16 cellular contexts compared by ENCODE assay signal in genomic region chr2:1976725-1977416, GRCh38.
DNase-seq lines count a peak whose midpoint lies in the region; ATAC-seq and TF ChIP-seq lines count a peak whose summit lies in the region.
"Had no signal": no experiment of that assay in that cellular context is flagged by ENCODE, and none has a peak within 500 bp of the region (broad histone marks: within the 10 kb centered on the region; RNA-seq: fewer than 3 reads in every experiment).

No MANE protein-coding gene starts in this region.

- H3K4me1 Mint-ChIP-seq in effector memory CD8-positive, alpha-beta T cell (ENCODE audit: low read depth in 2 of 2), result no peaks in the 10 kb centered on the region

- TF ChIP-seq CTCF in body of pancreas (IDR thresholded peaks at IDR 0.05) (no peak), fibroblast of the aortic adventitia (IDR thresholded peaks at IDR 0.05; ENCODE audit: insufficient read depth, low read length) (no peak)

- ATAC-seq in body of pancreas (peak; percentile 56), right cardiac atrium (peak; percentile 79 to 81), aorta (ENCODE audit: low FRiP score) (peak; percentile 49)
- ATAC-seq in effector memory CD8-positive, alpha-beta T cell (replicated peaks), result no peak
- ATAC-seq: CD8-positive, alpha-beta T cell had no signal

- H3K4me1 ChIP-seq in body of pancreas (no peaks in the 10 kb centered on the region), right cardiac atrium (ENCODE audit: control insufficient read depth, insufficient read depth, low read length) (peaks cover 7% of the 10 kb centered on the region), aorta (ENCODE audit: control insufficient read depth in 1 of 2, insufficient read depth in 2 of 2, low read length in 2 of 2) (no peaks in the 10 kb centered on the region)

- no peak overlapping the region for H3K27ac Mint-ChIP-seq in effector memory CD8-positive, alpha-beta T cell
- H3K27ac Mint-ChIP-seq: CD8-positive, alpha-beta T cell had no signal

- H3K36me3 ChIP-seq in body of pancreas (replicated peaks in 1 of 2; ENCODE audit: insufficient read depth in 1 of 2, low read depth in 2 of 2) (no peaks in the 10 kb centered on the region), aorta (ENCODE audit: control insufficient read depth in 1 of 2, insufficient read depth in 2 of 2, low read length in 1 of 2) (no peaks in the 10 kb centered on the region)
- H3K36me3 ChIP-seq: BLaER1 treated with 17β-estradiol and CSF1 and Interleukin-3, amounts not matched to agents 10 nM and 100 nM; SJCRH30 had no signal

- no peak overlapping the region for H3K27ac ChIP-seq in body of pancreas
- no peak overlapping the region for H3K27ac ChIP-seq in right cardiac atrium (ENCODE audit: low read length)
- H3K27ac ChIP-seq in aorta (ENCODE audit: low read depth in 1 of 2, low read length in 2 of 2), result no peak overlapping the region
- H3K27ac ChIP-seq: BLaER1 treated with 17β-estradiol and CSF1 and Interleukin-3, amounts not matched to agents 10 nM and 100 nM; SJCRH30 had no signal

- 71 to 84% methylated on average over 8 of the region's 8 CpGs for WGBS in body of pancreas, 2 donors
- WGBS in right cardiac atrium, result 56% methylated on average over 8 of the region's 8 CpGs
- WGBS in aorta, 2 donors, result 39 to 47% methylated on average over 8 of the region's 8 CpGs

- peaks cover 7 to 8% of the 10 kb centered on the region in 2 donors for H3K9me3 Mint-ChIP-seq in effector memory CD8-positive, alpha-beta T cell
- H3K9me3 Mint-ChIP-seq: CD8-positive, alpha-beta T cell had no signal

- no peaks in the 10 kb centered on the region for H3K27me3 ChIP-seq in body of pancreas
- no peaks in the 10 kb centered on the region for H3K27me3 ChIP-seq in right cardiac atrium (ENCODE audit: control insufficient read depth, insufficient read depth)
- H3K27me3 ChIP-seq in aorta (ENCODE audit: control insufficient read depth in 1 of 2, insufficient read depth in 2 of 2, low read length in 1 of 2), result no peaks in the 10 kb centered on the region

- peaks cover 0 to 10% of the 10 kb centered on the region in 2 donors for H3K27me3 Mint-ChIP-seq in effector memory CD8-positive, alpha-beta T cell

- no peak for TF ChIP-seq POLR2A in body of pancreas (IDR thresholded peaks at IDR 0.05)

- intact Hi-C loops in body of pancreas (cut with DNase I), result no loop called here
- intact Hi-C loops in right cardiac atrium (cut with DNase I), result no loop called here
- intact Hi-C loops in aorta (cut with DNase I), result no loop called here

- H3K4me3 Mint-ChIP-seq in effector memory CD8-positive, alpha-beta T cell, result no peak overlapping the region
- H3K4me3 Mint-ChIP-seq: CD8-positive, alpha-beta T cell had no signal

- H3K4me3 ChIP-seq in body of pancreas (no peak overlapping the region), fibroblast of the aortic adventitia (ENCODE audit: low read depth, low read length) (no peak overlapping the region), right cardiac atrium (ENCODE audit: low read length) (no peak overlapping the region), aorta (ENCODE audit: low read length in 2 of 2) (no peak overlapping the region)
- H3K4me3 ChIP-seq: BLaER1 treated with 17β-estradiol and CSF1 and Interleukin-3, amounts not matched to agents 10 nM and 100 nM; SJCRH30 had no signal

- no peaks in the 10 kb centered on the region for H3K36me3 Mint-ChIP-seq in effector memory CD8-positive, alpha-beta T cell (ENCODE audit: insufficient read depth)
- H3K36me3 Mint-ChIP-seq: CD8-positive, alpha-beta T cell had no signal

- no peak for DNase-seq in body of pancreas
- DNase-seq in fibroblast of the aortic adventitia (ENCODE audit: low read depth), result peak; percentile 23
- DNase-seq in right cardiac atrium, result no peak
- no peak for DNase-seq in aorta
- no peak for DNase-seq in activated effector memory CD4-positive, alpha-beta T cell treated with Interleukin-2 at 50 U/mL for 16 hours
- no peak for DNase-seq in effector memory CD8-positive, alpha-beta T cell
- no peak for DNase-seq in NCI-H2227 (lab: John Stamatoyannopoulos, UW; ENCODE audit: unreplicated experiment)
- DNase-seq: CD8-positive, alpha-beta T cell; DMS53; KG1; NCI-H1105 treated with DMSO at 0.1 percent for 48 hours; NCI-H2227 treated with DMSO at 0.1 percent for 48 hours; NCI-H524; RPMI8226; SJCRH30 had no signal

- H3K9me3 ChIP-seq in body of pancreas (no peaks in the 10 kb centered on the region), right cardiac atrium (ENCODE audit: control insufficient read depth, low read length) (no peaks in the 10 kb centered on the region), aorta (ENCODE audit: control insufficient read depth, low read length) (no peaks in the 10 kb centered on the region)
- H3K9me3 ChIP-seq: BLaER1 treated with 17β-estradiol and CSF1 and Interleukin-3, amounts not matched to agents 10 nM and 100 nM; SJCRH30 had no signal
